ENCODE assay signal across 9 cellular contexts in genomic region chr2:242088471-242089212, GRCh38.
A peak's percentile ranks its signal among the peaks of the same experiment; 100 is the strongest.
DNase-seq lines count a peak whose midpoint lies in the region; ATAC-seq, FAIRE-seq and TF ChIP-seq lines count a peak whose summit lies in the region.
"Had no signal": no experiment of that assay in that cellular context is flagged by ENCODE, and none has a peak within 500 bp of the region (broad histone marks: within the 10 kb centered on the region; RNA-seq: fewer than 3 reads in every experiment).

No MANE protein-coding gene starts in this region.

- DNase-seq in BJ (ENCODE audit: low read depth) (no peak), GM19239 (ENCODE audit: insufficient read length, low spot score) (peak; percentile 85), NCI-H460 (ENCODE audit: extremely low read depth, low read depth) (peak; percentile 45), colonic mucosa (peak; percentile 96), left kidney (ENCODE audit: low read depth, low spot score) (peak; percentile 96)
- peak; percentile 95 for DNase-seq in activated CD4-positive, alpha-beta T cell treated with anti-CD3 and anti-CD28 coated beads for 36 hours
- peak; percentile 91 to 95 for DNase-seq in stimulated activated CD4-positive, alpha-beta T cell treated with anti-CD3 and anti-CD28 coated beads, Interleukin-2, amount 100 ng/mL, for 24 hours

- intact Hi-C loops in activated CD4-positive, alpha-beta T cell treated with anti-CD3 and anti-CD28 coated beads for 36 hours (cut with DNase I, micrococcal nuclease): loop anchor here (2.0 to 5.0 kb wide), 7 partner anchors 121 to 771 kb away; partner anchors contain the start of genes ATG4B (in 1 of the 2), D2HGDH (in 1 of the 2), DTYMK (in 1 of the 2) and FARP2 (in 1 of the 2)
- intact Hi-C loops in colonic mucosa (cut with DNase I): no loop called here

- peak overlapping the region; percentile 82 for H3K4me3 Mint-ChIP-seq in activated CD4-positive, alpha-beta T cell treated with anti-CD3 and anti-CD28 coated beads for 36 hours

- TF ChIP-seq CTCF in BJ (IDR thresholded peaks at IDR 0.05; ENCODE audit: insufficient read depth, low read depth, low read length) (no peak), colonic mucosa (IDR thresholded peaks at IDR 0.05) (no peak)

- peak overlapping the region; percentile 94 for H3K4me3 ChIP-seq in BJ (ENCODE audit: low read depth, low read length)
- H3K4me3 ChIP-seq in colonic mucosa: peak overlapping the region; percentile 70

- FAIRE-seq in GM19239 (lab: Jason Lieb, UNC): peak; percentile 70
- FAIRE-seq: TTC549 had no signal

- H3K36me3 Mint-ChIP-seq in activated CD4-positive, alpha-beta T cell treated with anti-CD3 and anti-CD28 coated beads for 36 hours (ENCODE audit: low read depth): no peaks in the 10 kb centered on the region

- no peaks in the 10 kb centered on the region for H3K36me3 ChIP-seq in BJ (ENCODE audit: control insufficient read depth, insufficient read depth, low read length)
- H3K36me3 ChIP-seq in colonic mucosa: no peaks in the 10 kb centered on the region

- H3K9ac ChIP-seq in colonic mucosa (ENCODE audit: low read depth in 2 of 2, low read length in 2 of 2): peak overlapping the region; percentile 55 to 72

- peaks cover 3% of the 10 kb centered on the region for H3K27me3 Mint-ChIP-seq in activated CD4-positive, alpha-beta T cell treated with anti-CD3 and anti-CD28 coated beads for 36 hours

- H3K27me3 ChIP-seq in BJ (ENCODE audit: control insufficient read depth, insufficient read depth, low read length) (peaks cover 2% of the 10 kb centered on the region; the same call in 1 of the 2 replicates), colonic mucosa (no peaks in the 10 kb centered on the region)

- CTCF ChIA-PET in BJ (lab: Yijun Ruan, JAX): no interaction called here
- CTCF ChIA-PET in activated CD4-positive, alpha-beta T cell treated with anti-CD3 and anti-CD28 coated beads for 36 hours (lab: Charles Lee): no interaction called here

- ATAC-seq in HG03432 (IDR thresholded peaks at IDR 0.05; ENCODE audit: unreplicated experiment): peak; percentile 82
- peak; percentile 96 for ATAC-seq in activated CD4-positive, alpha-beta T cell treated with anti-CD3 and anti-CD28 coated beads for 36 hours

- POLR2A ChIA-PET in BJ (lab: Charles Lee): no interaction called here
- POLR2A ChIA-PET in activated CD4-positive, alpha-beta T cell treated with anti-CD3 and anti-CD28 coated beads for 36 hours (lab: Charles Lee): no interaction called here

- peaks cover 37% of the 10 kb centered on the region for H3K4me1 Mint-ChIP-seq in activated CD4-positive, alpha-beta T cell treated with anti-CD3 and anti-CD28 coated beads for 36 hours

- H3K27ac Mint-ChIP-seq in activated CD4-positive, alpha-beta T cell treated with anti-CD3 and anti-CD28 coated beads for 36 hours: peak overlapping the region; percentile 55

- no peaks in the 10 kb centered on the region for H3K9me3 ChIP-seq in colonic mucosa

- H3K4me1 ChIP-seq in colonic mucosa: no peaks in the 10 kb centered on the region

- no peaks in the 10 kb centered on the region for H3K9me3 Mint-ChIP-seq in activated CD4-positive, alpha-beta T cell treated with anti-CD3 and anti-CD28 coated beads for 36 hours (ENCODE audit: low read depth)

- no peak overlapping the region for H3K27ac ChIP-seq in colonic mucosa
